8 cellular contexts compared by ENCODE assay signal in genomic region chr12:93741741-93742085, GRCh38.
DNase-seq lines count a peak whose midpoint lies in the region; ATAC-seq and TF ChIP-seq lines count a peak whose summit lies in the region.

No MANE protein-coding gene starts in this region.

- H3K4me1 ChIP-seq in neuron (ENCODE audit: insufficient read depth, low read length) = peaks cover 50% of the 10 kb centered on the region

- DNase-seq in ACHN = peak; percentile 72
- DNase-seq in activated CD4-positive, alpha-beta T cell treated with anti-CD3 and anti-CD28 coated beads, Interleukin-2, amount 10 ng/mL, durations not matched to agents 24 days and 14 days = peak; percentile 74
- DNase-seq in fibroblast of pulmonary artery (ENCODE audit: low read depth) = no peak
- DNase-seq in dermis blood vessel endothelial cell = no peak
- no peak for DNase-seq in G401 (ENCODE audit: low spot score)

- peak overlapping the region; percentile 76 for H3K4me3 ChIP-seq in fibroblast of pulmonary artery (replicated peaks; ENCODE audit: low read depth, low read length)
- peak overlapping the region; percentile 73 for H3K4me3 ChIP-seq in neuron (ENCODE audit: low read length)

- no peaks in the 10 kb centered on the region for H3K27me3 Mint-ChIP-seq in activated CD4-positive, alpha-beta T cell treated with anti-CD3 and anti-CD28 coated beads, Interleukin-2, amount 10 ng/mL, durations not matched to agents 24 days and 14 days

- H3K27ac Mint-ChIP-seq in activated CD4-positive, alpha-beta T cell treated with anti-CD3 and anti-CD28 coated beads, Interleukin-2, amount 10 ng/mL, durations not matched to agents 24 days and 14 days = peak overlapping the region; percentile 91

- ATAC-seq in GM18861 (IDR thresholded peaks at IDR 0.05; ENCODE audit: unreplicated experiment) (peak; percentile 21), HG03196 (IDR thresholded peaks at IDR 0.05; ENCODE audit: unreplicated experiment) (peak; percentile 10)

- peak overlapping the region; percentile 91 for H3K4me3 Mint-ChIP-seq in activated CD4-positive, alpha-beta T cell treated with anti-CD3 and anti-CD28 coated beads, Interleukin-2, amount 10 ng/mL, durations not matched to agents 24 days and 14 days

- H3K36me3 Mint-ChIP-seq in activated CD4-positive, alpha-beta T cell treated with anti-CD3 and anti-CD28 coated beads, Interleukin-2, amount 10 ng/mL, durations not matched to agents 24 days and 14 days (ENCODE audit: low read depth) = no peaks in the 10 kb centered on the region

- H2AFZ ChIP-seq in neuron (ENCODE audit: low read depth, low read length) = peak overlapping the region; percentile 53

- peaks cover 26% of the 10 kb centered on the region for H3K4me1 Mint-ChIP-seq in activated CD4-positive, alpha-beta T cell treated with anti-CD3 and anti-CD28 coated beads, Interleukin-2, amount 10 ng/mL, durations not matched to agents 24 days and 14 days

- no peak for TF ChIP-seq CTCF in fibroblast of pulmonary artery (IDR thresholded peaks at IDR 0.05; ENCODE audit: low read length, missing control alignments)

- no peaks in the 10 kb centered on the region for H3K27me3 ChIP-seq in neuron (ENCODE audit: insufficient read depth, low read length)

- no peaks in the 10 kb centered on the region for H3K36me3 ChIP-seq in neuron (ENCODE audit: insufficient read depth, low read length)

- intact Hi-C loops in activated CD4-positive, alpha-beta T cell treated with anti-CD3 and anti-CD28 coated beads, Interleukin-2, amount 10 ng/mL, durations not matched to agents 24 days and 14 days (cut with micrococcal nuclease) = loop anchor here (1.0 to 10.0 kb wide), 7 partner anchors 25 to 757 kb away; partner anchors contain the start of gene CRADD

- in situ Hi-C loops in ACHN (cut with HindIII; ENCODE audit: low pct_ligation_motif_present, low pct_unique_long_range_greater_than_20kb, low sequenced_read_pairs) (no loop called here), G401 (cut with HindIII; ENCODE audit: low sequenced_read_pairs) (no loop called here)

- H3K9me3 Mint-ChIP-seq in activated CD4-positive, alpha-beta T cell treated with anti-CD3 and anti-CD28 coated beads, Interleukin-2, amount 10 ng/mL, durations not matched to agents 24 days and 14 days = no peaks in the 10 kb centered on the region

- H3K9me3 ChIP-seq in neuron (ENCODE audit: low read length) = no peaks in the 10 kb centered on the region

Comparison
In these comparisons a context has a peak if more than half of its experiments do, and no peak if none do; other contexts are left out.
1. DNase-seq: peak in ACHN (single experiment) and activated CD4-positive, alpha-beta T cell treated with anti-CD3 and anti-CD28 coated beads, Interleukin-2, amount 10 ng/mL, durations not matched to agents 24 days and 14 days (single experiment); none in fibroblast of pulmonary artery (single experiment), dermis blood vessel endothelial cell (single experiment) and G401 (single experiment).